ENCODE assay signal across 23 cellular contexts in the genomic region with DNA sequence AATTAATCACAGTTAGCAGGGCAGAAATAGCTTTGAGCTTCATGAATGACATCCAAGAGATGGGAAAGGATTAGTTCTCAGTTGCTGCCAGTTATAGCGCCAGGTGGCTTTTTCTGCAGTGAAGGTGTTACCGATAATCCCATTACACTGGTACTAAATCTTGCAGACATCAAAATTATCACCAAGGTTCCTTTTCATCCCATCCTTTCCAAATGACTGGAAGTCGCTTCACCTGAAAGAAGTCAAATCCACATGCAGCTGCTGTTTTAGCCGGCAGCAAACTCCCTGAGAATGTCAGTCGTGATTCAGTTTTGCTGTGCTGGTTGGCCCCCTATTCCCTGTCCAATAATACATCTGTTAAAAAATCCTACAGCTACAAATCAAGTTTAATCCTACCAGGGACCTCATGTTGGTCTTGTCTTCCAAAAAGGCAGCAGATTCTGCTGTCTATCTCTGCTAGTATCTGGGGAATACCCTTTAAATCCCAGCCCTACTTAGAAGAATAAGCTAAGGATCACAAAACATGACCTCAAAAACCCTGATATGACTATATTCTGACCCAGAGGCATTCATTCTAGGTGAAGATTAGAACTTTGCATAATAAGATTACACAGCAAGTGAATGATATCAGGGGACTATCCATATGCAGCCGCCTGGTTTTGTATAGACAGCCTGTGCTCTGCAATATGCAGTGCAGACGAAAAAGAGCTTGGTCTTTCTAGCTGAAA. TPM values are rescaled to one million over a fixed set of nuclear protein-coding genes. Genes with fewer than 3 reads are reported as not detected.
DNase-seq lines count a peak whose midpoint lies in the region; ATAC-seq and TF ChIP-seq lines count a peak whose summit lies in the region.
"Had no signal": no experiment of that assay in that cellular context is flagged by ENCODE, and none has a peak within 500 bp of the region (broad histone marks: within the 10 kb centered on the region; RNA-seq: fewer than 3 reads in every experiment).

No MANE protein-coding gene starts in this region.

- H4K20me1 ChIP-seq in SK-N-SH (ENCODE audit: insufficient read depth) (no peaks in the 10 kb centered on the region), osteoblast (ENCODE audit: insufficient read depth, low read length) (peaks cover 5% of the 10 kb centered on the region)

- no peak for TF ChIP-seq EP300 in SK-N-SH (IDR thresholded peaks at IDR 0.05; ENCODE audit: borderline replicate concordance in 1 of 2, low read depth in 1 of 2, low read length in 1 of 2)

- POLR2A ChIA-PET in SK-N-SH (lab: Yijun Ruan, JAX) = no interaction called here
- POLR2A ChIA-PET in CD4-positive, alpha-beta T cell (lab: Charles Lee) = interaction anchor here (0.6 to 0.7 kb wide), 2 partner anchors 270 to 612 kb away, joined by 3 to 5 read pairs; no protein-coding TSS in a partner anchor

- peak overlapping the region in 1 of 2 experiments; percentile 53; a peak in 2 of 4 replicates for H3K27ac ChIP-seq in SK-N-SH (ENCODE audit: low read depth in 2 of 2, low read length in 1 of 2)
- H3K27ac ChIP-seq in HUES48 (ENCODE audit: low read depth, low read length) = peak overlapping the region; percentile 7
- H3K27ac ChIP-seq in mesendoderm (ENCODE audit: low read depth, low read length) = no peak overlapping the region
- no peak overlapping the region for H3K27ac ChIP-seq in osteoblast (ENCODE audit: low read depth, low read length)
- H3K27ac ChIP-seq in CD4-positive, alpha-beta T cell (ENCODE audit: low read depth, low read length) = no peak overlapping the region
- H3K27ac ChIP-seq: right atrium auricular region, testis had no signal

- H3K9me3 ChIP-seq in SK-N-SH (no peaks in the 10 kb centered on the region), HUES48 (ENCODE audit: control insufficient read depth, insufficient read depth, low read length) (no peaks in the 10 kb centered on the region), osteoblast (ENCODE audit: low read depth, low read length) (no peaks in the 10 kb centered on the region)
- H3K9me3 ChIP-seq in CD4-positive, alpha-beta T cell (ENCODE audit: control insufficient read depth, low read length) = no peaks in the 10 kb centered on the region
- H3K9me3 ChIP-seq: MG63, right atrium auricular region, testis had no signal

- H3K36me3 ChIP-seq in SK-N-SH (replicated peaks in 1 of 2; ENCODE audit: control insufficient read depth in 1 of 2, insufficient read depth in 2 of 2, low read length in 1 of 2) (no peaks in the 10 kb centered on the region), HUES48 (ENCODE audit: control insufficient read depth, insufficient read depth, low read length) (no peaks in the 10 kb centered on the region), mesendoderm (ENCODE audit: control insufficient read depth, insufficient read depth, low read length) (no peaks in the 10 kb centered on the region), osteoblast (ENCODE audit: insufficient read depth, low read length) (no peaks in the 10 kb centered on the region)
- H3K36me3 ChIP-seq: MG63, right atrium auricular region had no signal

- CTCF ChIA-PET in SK-N-SH (lab: Yijun Ruan, JAX) = no interaction called here
- CTCF ChIA-PET in CD4-positive, alpha-beta T cell (lab: Charles Lee) = interaction anchor here (0.8 kb wide), 1 partner anchor 18 kb away, joined by 3 read pairs; no protein-coding TSS in a partner anchor

- no peak overlapping the region for H4K5ac ChIP-seq in mesendoderm (ENCODE audit: low read length)

- no peak overlapping the region for H3K23ac ChIP-seq in mesendoderm (ENCODE audit: low read length)

- H3K4me3 ChIP-seq in SK-N-SH (ENCODE audit: low read depth in 2 of 2, low read length in 1 of 2) = no peak overlapping the region
- H3K4me3 ChIP-seq in HUES48 (ENCODE audit: low read depth, low read length) = no peak overlapping the region
- no peak overlapping the region for H3K4me3 ChIP-seq in mesendoderm (ENCODE audit: low read length)
- no peak overlapping the region for H3K4me3 ChIP-seq in osteoblast (ENCODE audit: insufficient read depth, low read length)
- H3K4me3 ChIP-seq: MG63, right atrium auricular region, testis had no signal

- no peak overlapping the region for H2BK120ac ChIP-seq in mesendoderm (ENCODE audit: low read depth, low read length)

- H3K4me3 Mint-ChIP-seq in CD4-positive, alpha-beta T cell = no peak overlapping the region
- H3K4me3 Mint-ChIP-seq: immature natural killer cell had no signal

- peaks cover 2% of the 10 kb centered on the region for H3K9me3 Mint-ChIP-seq in CD4-positive, alpha-beta T cell
- H3K9me3 Mint-ChIP-seq: immature natural killer cell had no signal

- no peak overlapping the region for H4K8ac ChIP-seq in mesendoderm (ENCODE audit: low read depth, low read length)

- H3K4ac ChIP-seq in mesendoderm (ENCODE audit: low read depth, low read length) = no peak overlapping the region

- H3K4me1 Mint-ChIP-seq in CD4-positive, alpha-beta T cell (ENCODE audit: low read depth) = peaks cover 9% of the 10 kb centered on the region
- H3K4me1 Mint-ChIP-seq: immature natural killer cell had no signal

- no peak overlapping the region for H2AK5ac ChIP-seq in mesendoderm (ENCODE audit: low read length)

- TF ChIP-seq CTCF in SK-N-SH (IDR thresholded peaks at IDR 0.05) (no peak), osteoblast (IDR thresholded peaks at IDR 0.05; ENCODE audit: extremely low read depth, low read depth, low read length) (no peak)
- no peak for TF ChIP-seq CTCF in CD4-positive, alpha-beta T cell (IDR thresholded peaks at IDR 0.05)

- intact Hi-C loops in CD4-positive, alpha-beta T cell (cut with DNase I, micrococcal nuclease) = no loop called here

- no peak overlapping the region for H2BK15ac ChIP-seq in mesendoderm (replicated peaks; ENCODE audit: low read depth)

- no peaks in the 10 kb centered on the region for H3K9me2 ChIP-seq in SK-N-SH

- no peak for TF ChIP-seq RAD21 in SK-N-SH (IDR thresholded peaks at IDR 0.05; ENCODE audit: low read length)

- H2BK5ac ChIP-seq in mesendoderm (ENCODE audit: low read length) = no peak overlapping the region

- H3K4me1 ChIP-seq in SK-N-SH (ENCODE audit: control insufficient read depth in 1 of 2, insufficient read depth in 2 of 2, low read depth in 1 of 2, low read length in 1 of 2) (peaks cover 5 to 22% of the 10 kb centered on the region in 2 experiments; a peak in 3 of 4 replicates), HUES48 (ENCODE audit: control insufficient read depth, insufficient read depth, low read length) (peaks cover 7% of the 10 kb centered on the region; the same call in 1 of the 2 replicates), mesendoderm (ENCODE audit: control insufficient read depth, low read depth, low read length) (no peaks in the 10 kb centered on the region), osteoblast (ENCODE audit: insufficient read depth, low read length) (no peaks in the 10 kb centered on the region)
- H3K4me1 ChIP-seq: right atrium auricular region, testis had no signal

- no peaks in the 10 kb centered on the region for H3K27me3 Mint-ChIP-seq in CD4-positive, alpha-beta T cell

- no peaks in the 10 kb centered on the region for H3K27me3 ChIP-seq in SK-N-SH (ENCODE audit: insufficient read depth)
- H3K27me3 ChIP-seq in HUES48 (ENCODE audit: control insufficient read depth, insufficient read depth, low read length) = no peaks in the 10 kb centered on the region
- H3K27me3 ChIP-seq in mesendoderm (ENCODE audit: insufficient read depth, low read length, poor library complexity) = no peaks in the 10 kb centered on the region
- no peaks in the 10 kb centered on the region for H3K27me3 ChIP-seq in osteoblast (ENCODE audit: insufficient read depth, low read length)
- no peaks in the 10 kb centered on the region for H3K27me3 ChIP-seq in CD4-positive, alpha-beta T cell (ENCODE audit: control insufficient read depth, insufficient read depth, low read length)
- H3K27me3 ChIP-seq: MG63, right atrium auricular region, testis had no signal

- no peak overlapping the region for H3K56ac ChIP-seq in mesendoderm (ENCODE audit: low read length)

- no peak for ATAC-seq in SK-N-SH treated with all-trans-retinoic acid at 6 μM for 48 hours
- no peak for ATAC-seq in CD4-positive, alpha-beta T cell (ENCODE audit: poor library complexity)
- ATAC-seq in GM18861 (IDR thresholded peaks at IDR 0.05; ENCODE audit: unreplicated experiment) = no peak
- ATAC-seq: left cardiac atrium had no signal

- no peaks in the 10 kb centered on the region for H3K79me1 ChIP-seq in mesendoderm (ENCODE audit: low read length)

- no peak overlapping the region for H3K18ac ChIP-seq in mesendoderm (ENCODE audit: low read length)

- H3K4me2 ChIP-seq in SK-N-SH (no peak overlapping the region), mesendoderm (ENCODE audit: low read length) (no peak overlapping the region), osteoblast (ENCODE audit: insufficient read depth, low read length) (no peak overlapping the region)

- no peak overlapping the region for H3K9ac ChIP-seq in SK-N-SH
- H3K9ac ChIP-seq in HUES48 (ENCODE audit: low read depth, low read length) = no peak overlapping the region
- no peak overlapping the region for H3K9ac ChIP-seq in mesendoderm (ENCODE audit: low read length)

- 86% methylated on average over 7 of the region's 7 CpGs for WGBS in SK-N-SH (ENCODE audit: low lambda C conversion rate)
- WGBS in mesendoderm (ENCODE audit: extremely low coverage, insufficient coverage, low lambda C conversion rate) = no CpG with 5 or more reads among the region's 7 CpGs

- H3K27ac Mint-ChIP-seq in CD4-positive, alpha-beta T cell = no peak overlapping the region

- H2AFZ ChIP-seq in SK-N-SH (ENCODE audit: low read depth) (no peak overlapping the region), osteoblast (ENCODE audit: low read length) (no peak overlapping the region)

- H3K36me3 Mint-ChIP-seq in CD4-positive, alpha-beta T cell (ENCODE audit: low read depth) = peaks cover 9% of the 10 kb centered on the region
- H3K36me3 Mint-ChIP-seq: immature natural killer cell had no signal

- DNase-seq in SK-N-SH (peak; percentile 32), SK-N-DZ (ENCODE audit: low spot score) (peak; percentile 91), mesendoderm (peak; percentile 15), osteoblast (ENCODE audit: insufficient read length, low spot score, missing footprints) (no peak)
- no peak for DNase-seq in CD4-positive, alpha-beta T cell
- DNase-seq: activated CD4-positive, alpha-beta T cell treated with anti-CD3 and anti-CD28 coated beads, Interleukin-2, amount 50 U/mL, for 48 hours; activated naive CD4-positive, alpha-beta T cell treated with anti-CD3 and anti-CD28 coated beads, Interleukin-2, amount 50 U/mL, for 16 hours; anterior cingulate cortex; Calu3; hypothalamus; immature natural killer cell; KG1; left cardiac atrium; MG63; NCI-H2029 treated with DMSO at 0.1 percent for 48 hours; NCI-H345; small intestine; stimulated activated naive CD4-positive, alpha-beta T cell treated with Interleukin-2 at 50 U/mL for 16 hours; testis had no signal

- no peaks in the 10 kb centered on the region for H3F3A ChIP-seq in SK-N-SH (replicated peaks; ENCODE audit: insufficient read depth)

- H3K79me2 ChIP-seq in SK-N-SH (ENCODE audit: insufficient read depth) = peaks cover 11% of the 10 kb centered on the region; the same call in 1 of the 2 replicates
- no peaks in the 10 kb centered on the region for H3K79me2 ChIP-seq in mesendoderm (ENCODE audit: control insufficient read depth, insufficient read depth, low read length)
- H3K79me2 ChIP-seq in osteoblast (ENCODE audit: insufficient read depth, low read length) = peaks cover 6% of the 10 kb centered on the region

RNA-seq across cellular contexts. Expression of gene IMMP1L, which starts 31.7 kb away (rescaled TPM):
- polyA plus RNA-seq in SK-N-SH (2012; rRNA removed) = 29.2 and 40.9 TPM in 2 replicates
- 38.6 and 83.3 TPM in 2 replicates for polyA plus RNA-seq in SK-N-SH (2012; cell fraction: cytosol; rRNA removed)
- polyA plus RNA-seq in SK-N-SH (2012; cell fraction: nucleus; rRNA removed) = 14.3 and 18.7 TPM in 2 replicates
- polyA plus RNA-seq in SK-N-DZ (2014; cell fraction: cytosol; rRNA removed) = 43.2 and 184 TPM in 2 replicates
- 74.5 and 86.1 TPM in 2 replicates for polyA plus RNA-seq in SK-N-DZ (2014; cell fraction: nucleus; rRNA removed)
- polyA plus RNA-seq in mesendoderm (2013, experiment 1 of 2) = 20.7 TPM
- polyA plus RNA-seq in mesendoderm (2013, experiment 2 of 2) = 23.7 TPM
- 8.7 and 11.5 TPM in 2 replicates for total RNA-seq in osteoblast
- 1 to 10 TPM; 6.0 to 6.9 TPM for total RNA-seq in CD4-positive, alpha-beta T cell

RNA-seq across cellular contexts. Expression of gene ELP4, which starts 31.9 kb away (rescaled TPM):
- polyA plus RNA-seq in SK-N-SH (2012; rRNA removed) = 7.0 and 8.3 TPM in 2 replicates
- 9.2 and 10.5 TPM in 2 replicates for polyA plus RNA-seq in SK-N-SH (2012; cell fraction: cytosol; rRNA removed)
- polyA plus RNA-seq in SK-N-SH (2012; cell fraction: nucleus; rRNA removed) = 5.4 and 6.4 TPM in 2 replicates
- polyA plus RNA-seq in SK-N-DZ (2014; cell fraction: cytosol; rRNA removed) = 17.6 and 18.5 TPM in 2 replicates
- polyA plus RNA-seq in SK-N-DZ (2014; cell fraction: nucleus; rRNA removed) = 12.3 and 13.5 TPM in 2 replicates
- 18.1 TPM for polyA plus RNA-seq in mesendoderm (2013, experiment 1 of 2)
- 19.2 TPM for polyA plus RNA-seq in mesendoderm (2013, experiment 2 of 2)
- 16.3 and 20.3 TPM in 2 replicates for total RNA-seq in osteoblast
- 10 to 100 TPM in 1 of 2 experiments, 1 to 10 TPM in 1; 9.5 to 10.3 TPM for total RNA-seq in CD4-positive, alpha-beta T cell

Comparison
In these comparisons a context has a peak if more than half of its experiments do, and no peak if none do; other contexts are left out.
1. DNase-seq: peak in SK-N-SH (single experiment), SK-N-DZ (single experiment) and mesendoderm (single experiment); none in osteoblast (single experiment) and CD4-positive, alpha-beta T cell (0 of 10).